In the genomic region with DNA sequence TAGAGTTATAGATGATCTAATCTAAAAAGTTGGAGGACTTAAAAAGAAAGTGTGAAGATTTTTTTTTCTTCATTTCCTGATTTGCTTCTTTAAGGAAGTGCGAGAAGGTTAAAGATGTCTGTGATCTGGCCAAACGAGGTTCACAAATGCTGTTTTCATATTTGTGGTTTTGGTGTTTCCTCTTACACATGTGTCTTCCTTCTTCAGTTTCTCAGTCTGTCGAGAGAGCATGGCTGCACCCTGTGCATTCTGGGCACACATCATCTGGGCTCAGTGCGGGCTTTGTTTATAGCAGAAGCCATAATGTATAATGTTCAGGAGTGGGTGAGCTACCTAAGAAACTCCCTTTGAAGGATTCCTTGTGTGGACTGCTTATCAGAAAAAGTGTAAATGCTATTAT, we compare ENCODE assay signal across 10 cellular contexts.
DNase-seq lines count a peak whose midpoint lies in the region; ATAC-seq and TF ChIP-seq lines count a peak whose summit lies in the region.
"Had no signal": no experiment of that assay in that cellular context is flagged by ENCODE, and none has a peak within 500 bp of the region (broad histone marks: within the 10 kb centered on the region; RNA-seq: fewer than 3 reads in every experiment).

No MANE protein-coding gene starts in this region.

- peak overlapping the region in 1 of 2 donors; percentile 13 for H3K27ac Mint-ChIP-seq in activated naive CD4-positive, alpha-beta T cell treated with anti-CD3 and anti-CD28 coated beads, Interleukin-2, amount 50 U/mL, for 72 hours
- peak overlapping the region; percentile 86 to 89 for H3K27ac Mint-ChIP-seq in natural killer cell

- no peak overlapping the region for H3K27ac ChIP-seq in psoas muscle
- H3K27ac ChIP-seq: body of pancreas, thoracic aorta had no signal

- H3K36me3 Mint-ChIP-seq in activated naive CD4-positive, alpha-beta T cell treated with anti-CD3 and anti-CD28 coated beads, Interleukin-2, amount 50 U/mL, for 72 hours: no peaks in the 10 kb centered on the region
- H3K36me3 Mint-ChIP-seq in natural killer cell: no peaks in the 10 kb centered on the region

- peak; percentile 90 for DNase-seq in SIG-M5 treated with dmso at 0.1 percent for 504 hours (lab: John Stamatoyannopoulos, UW; ENCODE audit: unreplicated experiment)
- peak in 1 of 2 donors; percentile 14 for DNase-seq in activated naive CD4-positive, alpha-beta T cell treated with anti-CD3 and anti-CD28 coated beads, Interleukin-2, amount 50 U/mL, for 72 hours (ENCODE audit: low spot score in 2 of 2)
- DNase-seq in natural killer cell: peak; percentile 31
- DNase-seq in DMS 273 treated with DMSO at 0.1 percent for 48 hours (lab: John Stamatoyannopoulos, UW): no peak
- DNase-seq in psoas muscle: no peak
- DNase-seq in NCI-H510A (lab: John Stamatoyannopoulos, UW): no peak

- H3K36me3 ChIP-seq in psoas muscle (ENCODE audit: insufficient read depth in 1 of 2, low read depth in 1 of 2): no peaks in the 10 kb centered on the region
- H3K36me3 ChIP-seq: thoracic aorta had no signal

- no peaks in the 10 kb centered on the region for H3K4me1 ChIP-seq in psoas muscle
- H3K4me1 ChIP-seq: body of pancreas had no signal

- peak; percentile 92 for ATAC-seq in GM18870 (IDR thresholded peaks at IDR 0.05; ENCODE audit: unreplicated experiment)
- ATAC-seq in HG03064 (IDR thresholded peaks at IDR 0.05; ENCODE audit: low read depth, unreplicated experiment): peak; percentile 90
- ATAC-seq in activated naive CD4-positive, alpha-beta T cell treated with anti-CD3 and anti-CD28 coated beads, Interleukin-2, amount 50 U/mL, for 72 hours: peak; percentile 92 to 96
- peak; percentile 95 to 98 (median 96) for ATAC-seq in natural killer cell
- ATAC-seq in psoas muscle: no peak
- ATAC-seq: body of pancreas had no signal

- H3K4me3 ChIP-seq in psoas muscle: no peak overlapping the region
- H3K4me3 ChIP-seq: body of pancreas, thoracic aorta had no signal

- H3K27me3 ChIP-seq in psoas muscle (ENCODE audit: insufficient read depth in 3 of 3, low read length in 2 of 3): no peaks in the 10 kb centered on the region
- H3K27me3 ChIP-seq: body of pancreas had no signal

- H3K27me3 Mint-ChIP-seq in natural killer cell (ENCODE audit: low read depth in 2 of 2): no peaks in the 10 kb centered on the region

- no peaks in the 10 kb centered on the region for H3K9me3 ChIP-seq in psoas muscle
- H3K9me3 ChIP-seq: body of pancreas, thoracic aorta had no signal

- H3K9me3 Mint-ChIP-seq in activated naive CD4-positive, alpha-beta T cell treated with anti-CD3 and anti-CD28 coated beads, Interleukin-2, amount 50 U/mL, for 72 hours: no peaks in the 10 kb centered on the region
- H3K9me3 Mint-ChIP-seq in natural killer cell: no peaks in the 10 kb centered on the region

- H3K4me3 Mint-ChIP-seq in natural killer cell: peak overlapping the region; percentile 78

- peaks cover 21 to 22% of the 10 kb centered on the region in 2 donors for H3K4me1 Mint-ChIP-seq in natural killer cell

- intact Hi-C loops in natural killer cell (cut with micrococcal nuclease): loop anchor here (1.0 to 10.0 kb wide), 2 partner anchors 82 to 116 kb away; no protein-coding TSS in a partner anchor
- intact Hi-C loops in psoas muscle (cut with DNase I): no loop called here

- TF ChIP-seq CTCF in natural killer cell (IDR thresholded peaks at IDR 0.05) (no peak), psoas muscle (IDR thresholded peaks at IDR 0.05) (no peak)

- 53 to 70% (median 58%) methylated on average over 4 of the region's 4 CpGs for WGBS in psoas muscle, 3 donors

Comparison
In these comparisons a context has a peak if more than half of its experiments do, and no peak if none do; other contexts are left out.
1. ATAC-seq: peak in GM18870 (single experiment), HG03064 (single experiment), activated naive CD4-positive, alpha-beta T cell treated with anti-CD3 and anti-CD28 coated beads, Interleukin-2, amount 50 U/mL, for 72 hours (2 of 2) and natural killer cell (3 of 3); none in psoas muscle (0 of 4).
2. DNase-seq: peak in SIG-M5 treated with dmso at 0.1 percent for 504 hours (single experiment) and natural killer cell (single experiment); none in DMS 273 treated with DMSO at 0.1 percent for 48 hours (single experiment), psoas muscle (0 of 2) and NCI-H510A (single experiment).